ENCODE assay signal across 14 cellular contexts in genomic region chr22:37748659-37749058, GRCh38. TPM values are rescaled to one million over a fixed set of nuclear protein-coding genes. Genes with fewer than 3 reads are reported as not detected.
DNase-seq lines count a peak whose midpoint lies in the region; ATAC-seq and TF ChIP-seq lines count a peak whose summit lies in the region.
"Had no signal": no experiment of that assay in that cellular context is flagged by ENCODE, and none has a peak within 500 bp of the region (broad histone marks: within the 10 kb centered on the region; RNA-seq: fewer than 3 reads in every experiment).

No MANE protein-coding gene starts in this region.

- H3K4me3 ChIP-seq in WI38 (ENCODE audit: low read depth, low read length) (peak overlapping the region; percentile 88), skin epidermis (no peak overlapping the region)

- DNase-seq in Calu3 (no peak), immature natural killer cell (no peak), SK-N-DZ (ENCODE audit: low spot score) (no peak), RPMI8226 (no peak)
- DNase-seq: activated T-cell treated with anti-CD3 and anti-CD28 coated beads, Interleukin-2, amount 50 U/mL, for 1 hour; cerebellar nuclear complex; DMS79; NCI-H187; stimulated activated naive CD8-positive, alpha-beta T cell treated with anti-CD3 and anti-CD28 coated beads, Interleukin-15, amount 100 ng/mL, for 72 hours had no signal

- H3K27me3 Mint-ChIP-seq in Calu3 (ENCODE audit: unreplicated experiment) (no peaks in the 10 kb centered on the region), immature natural killer cell (ENCODE audit: low read depth in 3 of 3) (peaks cover 0 to 13% (median 3%) of the 10 kb centered on the region in 3 donors)
- H3K27me3 Mint-ChIP-seq: memory B cell; stimulated activated naive CD8-positive, alpha-beta T cell treated with anti-CD3 and anti-CD28 coated beads, Interleukin-15, amount 100 ng/mL, for 72 hours had no signal

- H3K36me3 Mint-ChIP-seq in Calu3 (ENCODE audit: insufficient read depth, unreplicated experiment) (peaks cover 77% of the 10 kb centered on the region), immature natural killer cell (no peaks in the 10 kb centered on the region)

- H3K4me1 Mint-ChIP-seq in Calu3 (ENCODE audit: low read depth, unreplicated experiment) = peaks cover 69% of the 10 kb centered on the region
- peaks cover 35 to 37% of the 10 kb centered on the region in 2 donors for H3K4me1 Mint-ChIP-seq in immature natural killer cell

- no peak for TF ChIP-seq CTCF in Calu3 (IDR thresholded peaks at IDR 0.05; ENCODE audit: unreplicated experiment)
- no peak for TF ChIP-seq CTCF in WI38 (IDR thresholded peaks at IDR 0.05; ENCODE audit: low read depth, low read length)

- peak overlapping the region; percentile 14 for H3K27ac Mint-ChIP-seq in Calu3 (ENCODE audit: unreplicated experiment)
- peak overlapping the region in 1 of 6 donors; percentile 45 for H3K27ac Mint-ChIP-seq in immature natural killer cell
- H3K27ac Mint-ChIP-seq: memory B cell; stimulated activated naive CD8-positive, alpha-beta T cell treated with anti-CD3 and anti-CD28 coated beads, Interleukin-15, amount 100 ng/mL, for 72 hours had no signal

- peak overlapping the region in 15 of 21 experiments; percentile 3 to 99 (median 96) for H3K27ac ChIP-seq in skin epidermis

- peak overlapping the region; percentile 87 for H3K4me3 Mint-ChIP-seq in Calu3 (ENCODE audit: low read depth, unreplicated experiment)
- H3K4me3 Mint-ChIP-seq in immature natural killer cell = peak overlapping the region in 4 of 5 donors; percentile 5 to 89 (median 38)

- ATAC-seq in HG02610 (IDR thresholded peaks at IDR 0.05; ENCODE audit: unreplicated experiment) = no peak
- no peak for ATAC-seq in HG03159 (IDR thresholded peaks at IDR 0.05; ENCODE audit: unreplicated experiment)
- ATAC-seq: stimulated activated naive CD8-positive, alpha-beta T cell treated with anti-CD3 and anti-CD28 coated beads, Interleukin-15, amount 100 ng/mL, for 72 hours had no signal

- H3K9me3 Mint-ChIP-seq in Calu3 (ENCODE audit: low read depth, unreplicated experiment) (no peaks in the 10 kb centered on the region), immature natural killer cell (no peaks in the 10 kb centered on the region)
- H3K9me3 Mint-ChIP-seq: memory B cell; stimulated activated naive CD8-positive, alpha-beta T cell treated with anti-CD3 and anti-CD28 coated beads, Interleukin-15, amount 100 ng/mL, for 72 hours had no signal

- no TSS peak for BruUV-seq in Calu3 (replicated peaks; lab: Mats Ljungman, UMichigan)

- intact Hi-C loops in Calu3 (cut with micrococcal nuclease; ENCODE audit: unreplicated experiment) = no loop called here

- CTCF ChIA-PET in Calu3 (lab: Charles Lee) = interaction anchor here (1.0 kb wide), 1 partner anchor 32 kb away, joined by 3 read pairs; no protein-coding TSS in a partner anchor

RNA-seq across cellular contexts. Expression of gene TRIOBP, which starts 51.8 kb away (rescaled TPM):
- 85.3 and 86.5 TPM in 2 replicates for total RNA-seq in Calu3 (2022)
- polyA plus RNA-seq in immature natural killer cell = 10 to 100 TPM; 15.0 to 22.4 (median 20.8) TPM
- 29.9 and 30.5 TPM in 2 replicates for polyA plus RNA-seq in SK-N-DZ (2014; cell fraction: cytosol; rRNA removed)
- 38.1 and 57.4 TPM in 2 replicates for polyA plus RNA-seq in SK-N-DZ (2014; cell fraction: nucleus; rRNA removed)

RNA-seq across cellular contexts. Expression of gene GCAT, which starts 59.1 kb away (rescaled TPM):
- 22.7 and 29.9 TPM in 2 replicates for total RNA-seq in Calu3 (2022)
- polyA plus RNA-seq in immature natural killer cell = under 1 TPM in 2 of 3 donors, not detected in 1; 0.64 to 0.71 TPM
- 10.5 and 18.3 TPM in 2 replicates for polyA plus RNA-seq in SK-N-DZ (2014; cell fraction: cytosol; rRNA removed)
- polyA plus RNA-seq in SK-N-DZ (2014; cell fraction: nucleus; rRNA removed) = 10.8 and 20.5 TPM in 2 replicates
